ENCODE assay signal across 22 cellular contexts in genomic region chr22:40867109-40867508, GRCh38. TPM values are rescaled to one million over a fixed set of nuclear protein-coding genes. Genes with fewer than 3 reads are reported as not detected.
DNase-seq lines count a peak whose midpoint lies in the region; ATAC-seq, FAIRE-seq and TF ChIP-seq lines count a peak whose summit lies in the region.
"Had no signal": no experiment of that assay in that cellular context is flagged by ENCODE, and none has a peak within 500 bp of the region (broad histone marks: within the 10 kb centered on the region; RNA-seq: fewer than 3 reads in every experiment).

No MANE protein-coding gene starts in this region.

- DNase-seq in activated T-helper 1 cell treated with anti-CD3 and anti-CD28 coated beads, Interleukin-12 subunit alpha, Interleukin-12 subunit beta, Interleukin-2, Interleukin-4 antibody, amounts not matched to agents 30 ng/mL and 10 ng/mL and 1 ng/mL, durations not matched to agents 14 hours and 24 hours and 36 hours (ENCODE audit: low spot score) = no peak
- DNase-seq in right lobe of liver (no peak), NCI-H1092 treated with DMSO at 0.1 percent for 48 hours (lab: John Stamatoyannopoulos, UW) (no peak)
- DNase-seq in activated CD8-positive, alpha-beta memory T cell treated with anti-CD3 and anti-CD28 coated beads, Interleukin-2, amount 10 ng/mL, durations not matched to agents 7 days and 5 days = no peak
- DNase-seq: ACHN; BE2C; C1 segment of cervical spinal cord; CD4-positive, CD25-positive, alpha-beta regulatory T cell; CD8-positive, alpha-beta memory T cell; COR-L47; GDM1; HCEC 1CT; IMR-90 had no signal

- peak; percentile 55 for FAIRE-seq in G401.6 (lab: Jason Lieb, UNC)
- FAIRE-seq: D721Med, GM12892, H54 had no signal

- H3K4me3 ChIP-seq in right lobe of liver = no peak overlapping the region
- H3K4me3 ChIP-seq: GM23338 had no signal

- H3K27ac Mint-ChIP-seq in activated T-helper 1 cell treated with anti-CD3 and anti-CD28 coated beads, Interleukin-12 subunit alpha, Interleukin-12 subunit beta, Interleukin-2, Interleukin-4 antibody, amounts not matched to agents 30 ng/mL and 10 ng/mL and 1 ng/mL, durations not matched to agents 14 hours and 24 hours and 36 hours = peak overlapping the region; percentile 0
- H3K27ac Mint-ChIP-seq in activated CD8-positive, alpha-beta memory T cell treated with anti-CD3 and anti-CD28 coated beads, Interleukin-2, amount 10 ng/mL, durations not matched to agents 7 days and 5 days = no peak overlapping the region
- H3K27ac Mint-ChIP-seq: GM23338 had no signal

- TF ChIP-seq POLR2A in right lobe of liver (IDR thresholded peaks at IDR 0.05) = no peak

- CTCF ChIA-PET in activated CD8-positive, alpha-beta memory T cell treated with anti-CD3 and anti-CD28 coated beads, Interleukin-2, amount 10 ng/mL, durations not matched to agents 7 days and 5 days (lab: Charles Lee) = interaction anchor here (0.6 to 4.3 kb wide), 5 partner anchors 9 to 127 kb away, joined by 3 to 14 read pairs (median 7); partner anchors contain the start of genes ST13 and XPNPEP3

- no peak for TF ChIP-seq CTCF in right lobe of liver (IDR thresholded peaks at IDR 0.05)

- ATAC-seq in right lobe of liver (peak in 3 of 4 donors; percentile 23 to 31 (median 25)), SK-N-SH treated with all-trans-retinoic acid at 6 μM for 48 hours (no peak)
- no peak for ATAC-seq in activated CD8-positive, alpha-beta memory T cell treated with anti-CD3 and anti-CD28 coated beads, Interleukin-2, amount 10 ng/mL, durations not matched to agents 7 days and 5 days
- ATAC-seq: GM23338 had no signal

- peaks cover 9% of the 10 kb centered on the region for H3K4me1 Mint-ChIP-seq in activated T-helper 1 cell treated with anti-CD3 and anti-CD28 coated beads, Interleukin-12 subunit alpha, Interleukin-12 subunit beta, Interleukin-2, Interleukin-4 antibody, amounts not matched to agents 30 ng/mL and 10 ng/mL and 1 ng/mL, durations not matched to agents 14 hours and 24 hours and 36 hours (ENCODE audit: low read depth)
- H3K4me1 Mint-ChIP-seq in activated CD8-positive, alpha-beta memory T cell treated with anti-CD3 and anti-CD28 coated beads, Interleukin-2, amount 10 ng/mL, durations not matched to agents 7 days and 5 days = peaks cover 11% of the 10 kb centered on the region

- peaks cover 0 to 25% (median 4%) of the 10 kb centered on the region in 4 donors for H3K4me1 ChIP-seq in right lobe of liver
- H3K4me1 ChIP-seq: BE2C had no signal

- no peaks in the 10 kb centered on the region for H3K9me3 Mint-ChIP-seq in activated T-helper 1 cell treated with anti-CD3 and anti-CD28 coated beads, Interleukin-12 subunit alpha, Interleukin-12 subunit beta, Interleukin-2, Interleukin-4 antibody, amounts not matched to agents 30 ng/mL and 10 ng/mL and 1 ng/mL, durations not matched to agents 14 hours and 24 hours and 36 hours
- H3K9me3 Mint-ChIP-seq in activated CD8-positive, alpha-beta memory T cell treated with anti-CD3 and anti-CD28 coated beads, Interleukin-2, amount 10 ng/mL, durations not matched to agents 7 days and 5 days (ENCODE audit: low read depth) = no peaks in the 10 kb centered on the region
- H3K9me3 Mint-ChIP-seq: CD8-positive, alpha-beta memory T cell; GM23338 had no signal

- 38% methylated on average over 2 of the region's 2 CpGs for WGBS in right lobe of liver (ENCODE audit: insufficient coverage, low coverage, low lambda C conversion rate, missing lambda C conversion rate)

- intact Hi-C loops in activated T-helper 1 cell treated with anti-CD3 and anti-CD28 coated beads, Interleukin-12 subunit alpha, Interleukin-12 subunit beta, Interleukin-2, Interleukin-4 antibody, amounts not matched to agents 30 ng/mL and 10 ng/mL and 1 ng/mL, durations not matched to agents 14 hours and 24 hours and 36 hours (cut with micrococcal nuclease) = no loop called here
- intact Hi-C loops in right lobe of liver (cut with DNase I) = no loop called here

- H3K27me3 Mint-ChIP-seq in activated T-helper 1 cell treated with anti-CD3 and anti-CD28 coated beads, Interleukin-12 subunit alpha, Interleukin-12 subunit beta, Interleukin-2, Interleukin-4 antibody, amounts not matched to agents 30 ng/mL and 10 ng/mL and 1 ng/mL, durations not matched to agents 14 hours and 24 hours and 36 hours (ENCODE audit: insufficient read depth) = no peaks in the 10 kb centered on the region
- H3K27me3 Mint-ChIP-seq in activated CD8-positive, alpha-beta memory T cell treated with anti-CD3 and anti-CD28 coated beads, Interleukin-2, amount 10 ng/mL, durations not matched to agents 7 days and 5 days = no peaks in the 10 kb centered on the region
- H3K27me3 Mint-ChIP-seq: CD4-positive, CD25-positive, alpha-beta regulatory T cell; CD8-positive, alpha-beta memory T cell had no signal

- no peak overlapping the region for H3K4me3 Mint-ChIP-seq in activated T-helper 1 cell treated with anti-CD3 and anti-CD28 coated beads, Interleukin-12 subunit alpha, Interleukin-12 subunit beta, Interleukin-2, Interleukin-4 antibody, amounts not matched to agents 30 ng/mL and 10 ng/mL and 1 ng/mL, durations not matched to agents 14 hours and 24 hours and 36 hours
- H3K4me3 Mint-ChIP-seq in activated CD8-positive, alpha-beta memory T cell treated with anti-CD3 and anti-CD28 coated beads, Interleukin-2, amount 10 ng/mL, durations not matched to agents 7 days and 5 days = no peak overlapping the region
- H3K4me3 Mint-ChIP-seq: CD4-positive, CD25-positive, alpha-beta regulatory T cell; CD8-positive, alpha-beta memory T cell; GM23338 had no signal

- H3K27ac ChIP-seq in right lobe of liver = peak overlapping the region in 1 of 3 donors; percentile 35
- H3K27ac ChIP-seq: HL-60 had no signal

- H3K36me3 Mint-ChIP-seq in activated T-helper 1 cell treated with anti-CD3 and anti-CD28 coated beads, Interleukin-12 subunit alpha, Interleukin-12 subunit beta, Interleukin-2, Interleukin-4 antibody, amounts not matched to agents 30 ng/mL and 10 ng/mL and 1 ng/mL, durations not matched to agents 14 hours and 24 hours and 36 hours (ENCODE audit: low read depth) = peaks cover 1% of the 10 kb centered on the region
- peaks cover 2% of the 10 kb centered on the region for H3K36me3 Mint-ChIP-seq in activated CD8-positive, alpha-beta memory T cell treated with anti-CD3 and anti-CD28 coated beads, Interleukin-2, amount 10 ng/mL, durations not matched to agents 7 days and 5 days

- H3K36me3 ChIP-seq in right lobe of liver = peaks cover 0 to 22% (median 0%) of the 10 kb centered on the region in 4 donors

- H3K27me3 ChIP-seq in right lobe of liver = no peaks in the 10 kb centered on the region
- H3K27me3 ChIP-seq: BE2C had no signal

- H3K9me3 ChIP-seq in right lobe of liver = no peaks in the 10 kb centered on the region
- H3K9me3 ChIP-seq: BE2C had no signal

TF ChIP-seq in SK-N-SH treated with all-trans-retinoic acid at 6 μM for 48 hours, 23 proteins besides CTCF, POLR2A, EP300 and RAD21 (continues in another document):
- no peak for TF ChIP-seq RARB (CRISPR knock-in tag; IDR thresholded peaks at IDR 0.05)
- no peak for TF ChIP-seq ZNF565 (CRISPR knock-in tag; conservative IDR thresholded peaks at IDR 0.05; ENCODE audit: low read depth)
- TF ChIP-seq ESRRG (CRISPR knock-in tag; IDR thresholded peaks at IDR 0.05) = no peak
- no peak for TF ChIP-seq ARNTL (CRISPR knock-in tag; IDR thresholded peaks at IDR 0.05; ENCODE audit: borderline replicate concordance, low read depth)
- no peak for TF ChIP-seq ISL1 (CRISPR knock-in tag; IDR thresholded peaks at IDR 0.05)
- no peak for TF ChIP-seq TCF4 (CRISPR knock-in tag; IDR thresholded peaks at IDR 0.05; ENCODE audit: borderline replicate concordance)
- TF ChIP-seq GLIS3 (CRISPR knock-in tag; IDR thresholded peaks at IDR 0.05) = no peak
- no peak for TF ChIP-seq ZFP3 (CRISPR knock-in tag; IDR thresholded peaks at IDR 0.05)
- TF ChIP-seq TOX (CRISPR knock-in tag; IDR thresholded peaks at IDR 0.05; ENCODE audit: borderline replicate concordance) = no peak
- no peak for TF ChIP-seq PPARA (CRISPR knock-in tag; IDR thresholded peaks at IDR 0.05; ENCODE audit: borderline replicate concordance)
- no peak for TF ChIP-seq ZNF70 (CRISPR knock-in tag; IDR thresholded peaks at IDR 0.05)
- no peak for TF ChIP-seq CSDC2 (CRISPR knock-in tag; IDR thresholded peaks at IDR 0.05)

RNA-seq across cellular contexts. Expression of gene DNAJB7, which starts 5.2 kb away (rescaled TPM):
- total RNA-seq in activated T-helper 1 cell treated with anti-CD3 and anti-CD28 coated beads, Interleukin-12 subunit alpha, Interleukin-12 subunit beta, Interleukin-2, Interleukin-4 antibody, amounts not matched to agents 30 ng/mL and 10 ng/mL and 1 ng/mL, durations not matched to agents 14 hours and 24 hours and 36 hours = not detected in 2 replicates
- total RNA-seq in right lobe of liver = not detected
- not detected for total RNA-seq in activated CD8-positive, alpha-beta memory T cell treated with anti-CD3 and anti-CD28 coated beads, Interleukin-2, amount 10 ng/mL, durations not matched to agents 7 days and 5 days
- total RNA-seq: A172; CD4-positive, CD25-positive, alpha-beta regulatory T cell; CD8-positive, alpha-beta memory T cell; GM23338; HT1080; IMR-90 had no signal

RNA-seq across cellular contexts. Expression of gene XPNPEP3, which starts 10.2 kb away (rescaled TPM):
- total RNA-seq in activated T-helper 1 cell treated with anti-CD3 and anti-CD28 coated beads, Interleukin-12 subunit alpha, Interleukin-12 subunit beta, Interleukin-2, Interleukin-4 antibody, amounts not matched to agents 30 ng/mL and 10 ng/mL and 1 ng/mL, durations not matched to agents 14 hours and 24 hours and 36 hours = 14.7 and 15.3 TPM in 2 replicates
- 10 to 100 TPM in 5 of 6 experiments, 1 to 10 TPM in 1; 9.2 to 33.7 (median 18.5) TPM for total RNA-seq in right lobe of liver
- total RNA-seq in activated CD8-positive, alpha-beta memory T cell treated with anti-CD3 and anti-CD28 coated beads, Interleukin-2, amount 10 ng/mL, durations not matched to agents 7 days and 5 days = 10 to 100 TPM; 11.2 to 12.5 TPM

RNA-seq across cellular contexts. Expression of gene ST13, which starts 10.7 kb away (rescaled TPM):
- 190 and 192 TPM in 2 replicates for total RNA-seq in activated T-helper 1 cell treated with anti-CD3 and anti-CD28 coated beads, Interleukin-12 subunit alpha, Interleukin-12 subunit beta, Interleukin-2, Interleukin-4 antibody, amounts not matched to agents 30 ng/mL and 10 ng/mL and 1 ng/mL, durations not matched to agents 14 hours and 24 hours and 36 hours
- total RNA-seq in right lobe of liver = 100 to 1,000 TPM in 4 of 6 experiments, 10 to 100 TPM in 2; 70.3 to 262 (median 143) TPM
- 100 to 1,000 TPM; 120 to 150 TPM for total RNA-seq in activated CD8-positive, alpha-beta memory T cell treated with anti-CD3 and anti-CD28 coated beads, Interleukin-2, amount 10 ng/mL, durations not matched to agents 7 days and 5 days

RNA-seq across cellular contexts. Expression of gene SLC25A17, which starts 48.0 kb away (rescaled TPM):
- total RNA-seq in activated T-helper 1 cell treated with anti-CD3 and anti-CD28 coated beads, Interleukin-12 subunit alpha, Interleukin-12 subunit beta, Interleukin-2, Interleukin-4 antibody, amounts not matched to agents 30 ng/mL and 10 ng/mL and 1 ng/mL, durations not matched to agents 14 hours and 24 hours and 36 hours = 29.4 and 34.0 TPM in 2 replicates
- total RNA-seq in right lobe of liver = 10 to 100 TPM; 10.9 to 15.5 (median 13.0) TPM
- 10 to 100 TPM; 19.0 to 24.5 TPM for total RNA-seq in activated CD8-positive, alpha-beta memory T cell treated with anti-CD3 and anti-CD28 coated beads, Interleukin-2, amount 10 ng/mL, durations not matched to agents 7 days and 5 days

Comparison
In these comparisons a context has a peak if more than half of its experiments do, and no peak if none do; other contexts are left out.
1. ATAC-seq: peak in right lobe of liver (3 of 4); none in SK-N-SH treated with all-trans-retinoic acid at 6 μM for 48 hours (single experiment) and activated CD8-positive, alpha-beta memory T cell treated with anti-CD3 and anti-CD28 coated beads, Interleukin-2, amount 10 ng/mL, durations not matched to agents 7 days and 5 days (single experiment).